In genomic region chr3:36705015-36705414, GRCh38 we compare ENCODE assay signal across 9 cellular contexts. TPM values are rescaled to one million over a fixed set of nuclear protein-coding genes. Genes with fewer than 3 reads are reported as not detected.
"Had no signal": no experiment of that assay in that cellular context is flagged by ENCODE, and none has a peak within 500 bp of the region (broad histone marks: within the 10 kb centered on the region; RNA-seq: fewer than 3 reads in every experiment).

No MANE protein-coding gene starts in this region.

- DNase-seq: GOT3, H7, HFFc6 had no signal

- H3K36me3 ChIP-seq: HAP-1 had no signal

- H3K27ac ChIP-seq: HL-60 had no signal

- H3K4me3 ChIP-seq: HAP-1 had no signal

- H3K9me3 ChIP-seq: HAP-1 had no signal

RNA-seq across cellular contexts. Expression of gene DCLK3, which starts 59.3 kb away (rescaled TPM):
- total RNA-seq: H4, HepG2, HFFc6, HT1080 had no signal
- polyA plus RNA-seq: HepG2, IgD-negative memory B cell had no signal
